Comparison of ENCODE assay signal across 1 cellular context in the genomic region with DNA sequence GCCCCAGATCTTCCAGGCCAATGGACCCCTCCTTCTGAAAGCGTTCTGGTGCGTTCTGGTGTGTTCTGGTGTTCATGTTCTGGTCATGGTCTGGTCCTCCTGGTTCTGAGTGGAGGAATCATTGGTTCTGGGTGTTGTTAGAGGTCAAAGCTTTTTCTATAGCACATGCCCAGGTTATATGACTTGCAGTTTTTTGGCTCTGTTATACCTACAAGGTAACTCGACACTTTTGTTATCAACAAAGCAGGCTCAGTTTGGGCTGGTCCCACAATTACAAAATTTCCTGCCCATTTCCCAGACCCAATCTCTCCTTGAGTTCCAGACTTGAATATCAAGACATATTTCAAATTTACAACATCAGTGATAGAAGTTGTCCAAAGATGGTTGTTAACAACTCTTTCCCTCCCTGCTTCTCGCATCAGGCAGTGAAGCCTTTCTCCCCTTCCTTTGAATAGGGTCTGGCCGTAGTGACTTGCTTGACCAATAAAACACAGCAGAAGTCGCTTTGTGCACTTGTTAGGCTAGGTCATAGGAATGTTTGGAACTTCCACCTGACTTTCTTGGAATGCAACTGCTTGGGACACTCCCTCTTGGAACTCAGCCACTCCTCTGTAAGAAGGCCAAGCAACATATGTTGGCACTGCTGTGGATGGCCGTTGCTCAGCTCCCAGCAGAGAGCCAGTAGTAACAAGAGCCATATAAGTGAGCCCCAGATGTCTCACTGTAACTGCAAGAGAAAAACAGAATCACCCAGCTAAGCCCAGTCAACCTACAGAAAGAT.
TF ChIP-seq lines count a peak whose summit lies in the region.

No MANE protein-coding gene starts in this region.

TF ChIP-seq in GM23338, 12 proteins besides CTCF, POLR2A, EP300 and RAD21 (continued from another document):
- TF ChIP-seq ZNF462 (CRISPR knock-in tag; IDR thresholded peaks at IDR 0.05), result no peak
